ENCODE assay signal across 1 cellular context in the genomic region with DNA sequence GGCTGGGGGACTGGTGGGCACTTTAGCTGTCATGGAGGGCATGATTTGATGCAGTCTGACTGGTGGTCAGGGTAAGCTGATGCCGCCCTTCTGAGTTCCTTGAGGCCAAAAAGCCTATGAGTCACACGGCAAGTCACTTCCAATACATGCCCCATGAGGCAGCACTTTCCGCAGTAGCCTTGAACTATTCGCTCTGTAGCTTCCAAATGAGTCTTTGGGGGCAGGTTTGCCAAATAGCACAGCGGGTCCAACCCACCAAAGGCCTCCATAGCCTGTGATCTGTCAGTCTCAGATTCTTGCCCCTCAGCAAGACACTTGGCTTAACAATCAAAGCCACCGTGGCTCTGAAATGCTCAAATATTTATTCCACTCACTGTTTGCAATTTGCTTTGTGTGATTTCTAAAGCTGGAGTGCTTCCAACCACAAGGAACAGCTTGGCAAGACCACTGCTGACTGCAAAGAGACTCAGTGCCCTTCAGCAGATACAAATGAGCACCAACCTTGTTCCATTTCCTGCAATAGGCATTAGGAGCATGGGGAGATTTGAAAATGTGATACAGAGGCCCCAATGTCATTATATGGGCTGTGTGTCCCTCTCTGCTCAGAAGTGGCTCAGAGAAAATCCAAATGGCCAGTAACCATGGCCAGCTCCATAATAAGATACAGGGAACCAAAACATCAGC.
TF ChIP-seq lines count a peak whose summit lies in the region.

No MANE protein-coding gene starts in this region.

TF ChIP-seq in GM23338, 12 proteins besides CTCF, POLR2A, EP300 and RAD21 (continued from another document):
- TF ChIP-seq, protein P1, sequence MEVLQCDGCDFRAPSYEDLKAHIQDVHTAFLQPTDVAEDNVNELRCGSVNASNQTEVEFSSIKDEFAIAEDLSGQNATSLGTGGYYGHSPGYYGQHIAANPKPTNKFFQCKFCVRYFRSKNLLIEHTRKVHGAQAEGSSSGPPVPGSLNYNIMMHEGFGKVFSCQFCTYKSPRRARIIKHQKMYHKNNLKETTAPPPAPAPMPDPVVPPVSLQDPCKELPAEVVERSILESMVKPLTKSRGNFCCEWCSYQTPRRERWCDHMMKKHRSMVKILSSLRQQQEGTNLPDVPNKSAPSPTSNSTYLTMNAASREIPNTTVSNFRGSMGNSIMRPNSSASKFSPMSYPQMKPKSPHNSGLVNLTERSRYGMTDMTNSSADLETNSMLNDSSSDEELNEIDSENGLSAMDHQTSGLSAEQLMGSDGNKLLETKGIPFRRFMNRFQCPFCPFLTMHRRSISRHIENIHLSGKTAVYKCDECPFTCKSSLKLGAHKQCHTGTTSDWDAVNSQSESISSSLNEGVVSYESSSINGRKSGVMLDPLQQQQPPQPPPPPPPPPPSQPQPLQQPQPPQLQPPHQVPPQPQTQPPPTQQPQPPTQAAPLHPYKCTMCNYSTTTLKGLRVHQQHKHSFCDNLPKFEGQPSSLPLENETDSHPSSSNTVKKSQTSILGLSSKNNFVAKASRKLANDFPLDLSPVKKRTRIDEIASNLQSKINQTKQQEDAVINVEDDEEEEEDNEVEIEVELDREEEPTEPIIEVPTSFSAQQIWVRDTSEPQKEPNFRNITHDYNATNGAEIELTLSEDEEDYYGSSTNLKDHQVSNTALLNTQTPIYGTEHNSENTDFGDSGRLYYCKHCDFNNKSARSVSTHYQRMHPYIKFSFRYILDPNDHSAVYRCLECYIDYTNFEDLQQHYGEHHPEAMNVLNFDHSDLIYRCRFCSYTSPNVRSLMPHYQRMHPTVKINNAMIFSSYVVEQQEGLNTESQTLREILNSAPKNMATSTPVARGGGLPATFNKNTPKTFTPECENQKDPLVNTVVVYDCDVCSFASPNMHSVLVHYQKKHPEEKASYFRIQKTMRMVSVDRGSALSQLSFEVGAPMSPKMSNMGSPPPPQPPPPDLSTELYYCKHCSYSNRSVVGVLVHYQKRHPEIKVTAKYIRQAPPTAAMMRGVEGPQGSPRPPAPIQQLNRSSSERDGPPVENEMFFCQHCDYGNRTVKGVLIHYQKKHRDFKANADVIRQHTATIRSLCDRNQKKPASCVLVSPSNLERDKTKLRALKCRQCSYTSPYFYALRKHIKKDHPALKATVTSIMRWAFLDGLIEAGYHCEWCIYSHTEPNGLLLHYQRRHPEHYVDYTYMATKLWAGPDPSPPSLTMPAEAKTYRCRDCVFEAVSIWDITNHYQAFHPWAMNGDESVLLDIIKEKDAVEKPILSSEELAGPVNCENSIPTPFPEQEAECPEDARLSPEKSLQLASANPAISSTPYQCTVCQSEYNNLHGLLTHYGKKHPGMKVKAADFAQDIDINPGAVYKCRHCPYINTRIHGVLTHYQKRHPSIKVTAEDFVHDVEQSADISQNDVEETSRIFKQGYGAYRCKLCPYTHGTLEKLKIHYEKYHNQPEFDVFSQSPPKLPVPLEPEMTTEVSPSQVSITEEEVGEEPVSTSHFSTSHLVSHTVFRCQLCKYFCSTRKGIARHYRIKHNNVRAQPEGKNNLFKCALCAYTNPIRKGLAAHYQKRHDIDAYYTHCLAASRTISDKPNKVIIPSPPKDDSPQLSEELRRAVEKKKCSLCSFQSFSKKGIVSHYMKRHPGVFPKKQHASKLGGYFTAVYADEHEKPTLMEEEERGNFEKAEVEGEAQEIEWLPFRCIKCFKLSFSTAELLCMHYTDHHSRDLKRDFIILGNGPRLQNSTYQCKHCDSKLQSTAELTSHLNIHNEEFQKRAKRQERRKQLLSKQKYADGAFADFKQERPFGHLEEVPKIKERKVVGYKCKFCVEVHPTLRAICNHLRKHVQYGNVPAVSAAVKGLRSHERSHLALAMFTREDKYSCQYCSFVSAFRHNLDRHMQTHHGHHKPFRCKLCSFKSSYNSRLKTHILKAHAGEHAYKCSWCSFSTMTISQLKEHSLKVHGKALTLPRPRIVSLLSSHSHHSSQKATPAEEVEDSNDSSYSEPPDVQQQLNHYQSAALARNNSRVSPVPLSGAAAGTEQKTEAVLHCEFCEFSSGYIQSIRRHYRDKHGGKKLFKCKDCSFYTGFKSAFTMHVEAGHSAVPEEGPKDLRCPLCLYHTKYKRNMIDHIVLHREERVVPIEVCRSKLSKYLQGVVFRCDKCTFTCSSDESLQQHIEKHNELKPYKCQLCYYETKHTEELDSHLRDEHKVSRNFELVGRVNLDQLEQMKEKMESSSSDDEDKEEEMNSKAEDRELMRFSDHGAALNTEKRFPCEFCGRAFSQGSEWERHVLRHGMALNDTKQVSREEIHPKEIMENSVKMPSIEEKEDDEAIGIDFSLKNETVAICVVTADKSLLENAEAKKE (CRISPR knock-in tag; IDR thresholded peaks at IDR 0.05), result no peak
- TF ChIP-seq NANOG (IDR thresholded peaks at IDR 0.05; ENCODE audit: borderline replicate concordance), result no peak
- TF ChIP-seq, protein P2, sequence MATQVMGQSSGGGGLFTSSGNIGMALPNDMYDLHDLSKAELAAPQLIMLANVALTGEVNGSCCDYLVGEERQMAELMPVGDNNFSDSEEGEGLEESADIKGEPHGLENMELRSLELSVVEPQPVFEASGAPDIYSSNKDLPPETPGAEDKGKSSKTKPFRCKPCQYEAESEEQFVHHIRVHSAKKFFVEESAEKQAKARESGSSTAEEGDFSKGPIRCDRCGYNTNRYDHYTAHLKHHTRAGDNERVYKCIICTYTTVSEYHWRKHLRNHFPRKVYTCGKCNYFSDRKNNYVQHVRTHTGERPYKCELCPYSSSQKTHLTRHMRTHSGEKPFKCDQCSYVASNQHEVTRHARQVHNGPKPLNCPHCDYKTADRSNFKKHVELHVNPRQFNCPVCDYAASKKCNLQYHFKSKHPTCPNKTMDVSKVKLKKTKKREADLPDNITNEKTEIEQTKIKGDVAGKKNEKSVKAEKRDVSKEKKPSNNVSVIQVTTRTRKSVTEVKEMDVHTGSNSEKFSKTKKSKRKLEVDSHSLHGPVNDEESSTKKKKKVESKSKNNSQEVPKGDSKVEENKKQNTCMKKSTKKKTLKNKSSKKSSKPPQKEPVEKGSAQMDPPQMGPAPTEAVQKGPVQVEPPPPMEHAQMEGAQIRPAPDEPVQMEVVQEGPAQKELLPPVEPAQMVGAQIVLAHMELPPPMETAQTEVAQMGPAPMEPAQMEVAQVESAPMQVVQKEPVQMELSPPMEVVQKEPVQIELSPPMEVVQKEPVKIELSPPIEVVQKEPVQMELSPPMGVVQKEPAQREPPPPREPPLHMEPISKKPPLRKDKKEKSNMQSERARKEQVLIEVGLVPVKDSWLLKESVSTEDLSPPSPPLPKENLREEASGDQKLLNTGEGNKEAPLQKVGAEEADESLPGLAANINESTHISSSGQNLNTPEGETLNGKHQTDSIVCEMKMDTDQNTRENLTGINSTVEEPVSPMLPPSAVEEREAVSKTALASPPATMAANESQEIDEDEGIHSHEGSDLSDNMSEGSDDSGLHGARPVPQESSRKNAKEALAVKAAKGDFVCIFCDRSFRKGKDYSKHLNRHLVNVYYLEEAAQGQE (IDR thresholded peaks at IDR 0.05; ENCODE audit: unreplicated experiment), result no peak
- no peak for TF ChIP-seq STAT1 (IDR thresholded peaks at IDR 0.05; ENCODE audit: unreplicated experiment)
- no peak for TF ChIP-seq ZNF114 (CRISPR knock-in tag; IDR thresholded peaks at IDR 0.05)
- no peak for TF ChIP-seq EZH2phosphoT487 (IDR thresholded peaks at IDR 0.05; ENCODE audit: unreplicated experiment)
- no peak for TF ChIP-seq EZH2 (IDR thresholded peaks at IDR 0.05; ENCODE audit: low read depth, unreplicated experiment)
- TF ChIP-seq, protein P3, sequence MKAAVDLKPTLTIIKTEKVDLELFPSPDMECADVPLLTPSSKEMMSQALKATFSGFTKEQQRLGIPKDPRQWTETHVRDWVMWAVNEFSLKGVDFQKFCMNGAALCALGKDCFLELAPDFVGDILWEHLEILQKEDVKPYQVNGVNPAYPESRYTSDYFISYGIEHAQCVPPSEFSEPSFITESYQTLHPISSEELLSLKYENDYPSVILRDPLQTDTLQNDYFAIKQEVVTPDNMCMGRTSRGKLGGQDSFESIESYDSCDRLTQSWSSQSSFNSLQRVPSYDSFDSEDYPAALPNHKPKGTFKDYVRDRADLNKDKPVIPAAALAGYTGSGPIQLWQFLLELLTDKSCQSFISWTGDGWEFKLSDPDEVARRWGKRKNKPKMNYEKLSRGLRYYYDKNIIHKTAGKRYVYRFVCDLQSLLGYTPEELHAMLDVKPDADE (IDR thresholded peaks at IDR 0.05), result no peak
